10 cellular contexts compared by ENCODE assay signal in the genomic region with DNA sequence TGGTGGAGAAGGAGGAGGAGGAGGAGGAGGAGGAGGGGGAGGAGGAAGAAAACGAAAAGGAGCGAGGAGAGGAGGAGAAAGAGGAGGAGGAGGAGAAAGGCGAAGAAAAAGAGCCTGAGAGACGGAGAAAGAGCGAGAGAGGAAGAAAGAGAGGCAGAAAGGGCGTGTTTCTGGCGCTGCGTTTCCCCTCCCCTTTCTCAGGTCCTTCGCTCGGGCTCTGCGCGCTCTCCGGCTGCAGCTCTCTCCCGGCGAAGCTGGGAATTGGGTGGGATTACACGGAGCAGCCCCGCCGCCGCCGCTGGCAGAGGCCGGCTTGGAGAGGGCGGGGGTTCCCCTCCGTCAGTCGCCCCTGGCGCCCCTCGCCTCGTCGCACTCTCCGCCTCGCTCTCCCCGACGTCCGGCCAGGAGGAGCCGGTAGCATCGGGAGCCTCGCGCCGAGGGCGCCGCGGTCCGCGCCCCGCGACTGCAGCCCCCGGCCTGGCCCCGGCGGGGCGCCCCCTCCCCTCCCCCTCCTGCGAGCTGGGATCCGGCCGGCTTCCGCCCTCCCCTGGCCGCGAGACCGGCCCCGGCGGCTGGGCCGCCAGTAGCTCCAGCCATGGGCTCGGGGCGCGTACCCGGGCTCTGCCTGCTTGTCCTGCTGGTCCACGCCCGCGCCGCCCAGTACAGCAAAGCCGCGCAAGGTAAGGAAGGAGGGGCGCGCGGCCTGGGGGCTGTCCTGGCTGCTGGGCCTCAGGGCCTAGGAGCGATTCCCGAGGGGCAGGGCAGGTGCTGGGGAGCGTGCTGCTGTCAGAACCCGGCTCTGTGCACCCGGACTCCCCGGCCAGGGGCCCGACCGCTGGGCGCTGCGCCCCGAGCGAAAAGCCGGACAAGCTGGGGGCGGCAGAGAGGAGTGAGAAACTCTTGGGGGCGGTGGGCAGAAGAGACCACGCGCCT. TPM values are rescaled to one million over a fixed set of nuclear protein-coding genes. Genes with fewer than 3 reads are reported as not detected.
DNase-seq lines count a peak whose midpoint lies in the region; ATAC-seq and TF ChIP-seq lines count a peak whose summit lies in the region.
"Had no signal": no experiment of that assay in that cellular context is flagged by ENCODE, and none has a peak within 500 bp of the region (broad histone marks: within the 10 kb centered on the region; RNA-seq: fewer than 3 reads in every experiment).

Gene SCUBE3 (plus strand): TSS at position 133 of the 933 bp plus-strand sequence. CDS start 463 bp downstream, at position 596.

- peak; percentile 64 for ATAC-seq in RWPE2 (ENCODE audit: low read depth)
- peak; percentile 37 for ATAC-seq in effector memory CD8-positive, alpha-beta T cell (replicated peaks)
- peak; percentile 47 for ATAC-seq in memory B cell (ENCODE audit: low read depth)
- peak; percentile 47 for ATAC-seq in upper lobe of right lung
- no peak for ATAC-seq in HG02759 (IDR thresholded peaks at IDR 0.05; ENCODE audit: unreplicated experiment)
- ATAC-seq: HCT116 had no signal

- H3K4me1 ChIP-seq in RWPE2 (ENCODE audit: insufficient read depth, poor library complexity, severe bottlenecking), result no peaks in the 10 kb centered on the region
- peaks cover 4% of the 10 kb centered on the region for H3K4me1 ChIP-seq in upper lobe of right lung

- H3K9me3 ChIP-seq in RWPE2 (ENCODE audit: severe bottlenecking) (no peaks in the 10 kb centered on the region), upper lobe of right lung (no peaks in the 10 kb centered on the region)

- in situ Hi-C loops in GM13977 (cut with MboI; ENCODE audit: low pct_unique_long_range_greater_than_20kb, low sequenced_read_pairs, unreplicated experiment), result loop anchor here (25.0 kb wide), 1 partner anchor 227 kb away; no protein-coding TSS in a partner anchor

- peaks cover 29% of the 10 kb centered on the region for H3K27me3 ChIP-seq in RWPE2 (ENCODE audit: insufficient read depth, poor library complexity, severe bottlenecking)
- H3K27me3 ChIP-seq in upper lobe of right lung, result peaks cover 50% of the 10 kb centered on the region

- intact Hi-C loops in upper lobe of right lung (cut with DNase I), result no loop called here

- TF ChIP-seq CTCF in GM13977 (IDR thresholded peaks at IDR 0.05; ENCODE audit: extremely low read depth, insufficient read depth, missing control alignments) (no peak), RWPE2 (IDR thresholded peaks at IDR 0.05; ENCODE audit: poor library complexity, severe bottlenecking) (no peak), upper lobe of right lung (IDR thresholded peaks at IDR 0.05) (no peak)

- H3K36me3 ChIP-seq in RWPE2 (ENCODE audit: low read depth) (no peaks in the 10 kb centered on the region), upper lobe of right lung (no peaks in the 10 kb centered on the region)

- DNase-seq in AG08395 (ENCODE audit: low spot score), result peak; percentile 62
- DNase-seq in GM13977 (ENCODE audit: low spot score), result peak; percentile 85
- no peak for DNase-seq in RWPE2 (ENCODE audit: low spot score)
- DNase-seq in effector memory CD8-positive, alpha-beta T cell, result no peak
- peak in 1 of 2 donors; percentile 6 for DNase-seq in memory B cell (ENCODE audit: low spot score in 2 of 2)
- DNase-seq in upper lobe of right lung, result peak; percentile 68
- DNase-seq in SKM-1 treated with dmso at 0.1 percent for 144 hours (lab: John Stamatoyannopoulos, UW; ENCODE audit: unreplicated experiment), result no peak

- H3K4me3 ChIP-seq in RWPE2 (ENCODE audit: severe bottlenecking), result peak within 1 kb of the TSS; percentile 28
- peak within 1 kb of the TSS; percentile 53 for H3K4me3 ChIP-seq in upper lobe of right lung

- H3K4me1 Mint-ChIP-seq in effector memory CD8-positive, alpha-beta T cell (ENCODE audit: low read depth in 2 of 2), result peaks cover 4 to 5% of the 10 kb centered on the region in 2 donors
- peaks cover 12% of the 10 kb centered on the region for H3K4me1 Mint-ChIP-seq in memory B cell

- H3K27ac Mint-ChIP-seq in effector memory CD8-positive, alpha-beta T cell, result no peak within 1 kb of the TSS
- H3K27ac Mint-ChIP-seq in memory B cell, result no peak within 1 kb of the TSS

- peaks cover 83 to 84% of the 10 kb centered on the region in 2 donors for H3K27me3 Mint-ChIP-seq in effector memory CD8-positive, alpha-beta T cell
- H3K27me3 Mint-ChIP-seq in memory B cell, result peaks cover 27% of the 10 kb centered on the region

- H3K27ac ChIP-seq in RWPE2 (ENCODE audit: poor library complexity, severe bottlenecking), result no peak within 1 kb of the TSS
- no peak within 1 kb of the TSS for H3K27ac ChIP-seq in upper lobe of right lung
- H3K27ac ChIP-seq: epithelial cell of prostate had no signal

- H3K4me3 Mint-ChIP-seq in effector memory CD8-positive, alpha-beta T cell, result peak within 1 kb of the TSS; percentile 76 to 82
- peak within 1 kb of the TSS; percentile 69 for H3K4me3 Mint-ChIP-seq in memory B cell

- peaks cover 2% of the 10 kb centered on the region for H3K36me3 Mint-ChIP-seq in effector memory CD8-positive, alpha-beta T cell (ENCODE audit: insufficient read depth)
- no peaks in the 10 kb centered on the region for H3K36me3 Mint-ChIP-seq in memory B cell

- no peaks in the 10 kb centered on the region for H3K9me3 Mint-ChIP-seq in effector memory CD8-positive, alpha-beta T cell
- no peaks in the 10 kb centered on the region for H3K9me3 Mint-ChIP-seq in memory B cell

RNA-seq across cellular contexts. Expression of gene SCUBE3, which starts in this region (rescaled TPM):
- total RNA-seq in upper lobe of right lung, result 0.46 TPM

Comparison
In these comparisons a context has a peak if more than half of its experiments do, and no peak if none do; other contexts are left out.
1. Peak in DNase-seq, ATAC-seq and H3K4me3 ChIP-seq in upper lobe of right lung; RNA of the gene not detected or under 1 TPM.
2. DNase-seq: peak in AG08395 (single experiment) and GM13977 (single experiment); none in RWPE2 (single experiment), effector memory CD8-positive, alpha-beta T cell (0 of 3) and SKM-1 treated with dmso at 0.1 percent for 144 hours (single experiment).